23 cellular contexts compared by ENCODE assay signal in the genomic region with DNA sequence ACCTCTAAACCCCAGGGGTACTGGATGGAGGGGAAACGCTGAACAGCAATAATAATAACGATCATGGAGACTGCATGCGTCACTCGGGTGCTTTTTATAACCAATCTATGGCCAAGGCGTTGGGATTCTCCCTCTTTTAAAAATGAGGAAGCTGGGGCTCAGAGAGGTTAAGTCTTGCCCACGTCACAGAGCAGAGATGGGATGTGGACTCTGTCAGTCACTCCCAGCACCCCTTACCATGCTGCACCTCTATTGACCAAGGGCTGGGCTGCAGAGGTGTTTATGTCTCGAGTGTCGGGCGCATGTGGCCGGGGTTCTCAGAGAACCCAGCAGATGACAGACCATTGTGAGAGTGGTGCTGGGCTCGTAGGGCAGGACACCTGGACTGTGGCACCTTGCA.
A peak's percentile ranks its signal among the peaks of the same experiment; 100 is the strongest.
DNase-seq lines count a peak whose midpoint lies in the region; ATAC-seq, FAIRE-seq and TF ChIP-seq lines count a peak whose summit lies in the region.
"Had no signal": no experiment of that assay in that cellular context is flagged by ENCODE, and none has a peak within 500 bp of the region (broad histone marks: within the 10 kb centered on the region; RNA-seq: fewer than 3 reads in every experiment).

No MANE protein-coding gene starts in this region.

- H4K91ac ChIP-seq in H1 (replicated peaks; ENCODE audit: insufficient read length, low read length) (no peak overlapping the region), neuronal stem cell (ENCODE audit: low read depth, low read length, poor library complexity) (no peak overlapping the region)

- H3K9me3 ChIP-seq in H1 (ENCODE audit: insufficient read depth in 2 of 2, low read depth in 1 of 2, low read length in 1 of 2), result no peaks in the 10 kb centered on the region
- H3K9me3 ChIP-seq in neuronal stem cell (replicated peaks in 1 of 2; ENCODE audit: control insufficient read depth in 2 of 2, insufficient read depth in 1 of 2, low read depth in 1 of 2, low read length in 2 of 2), result no peaks in the 10 kb centered on the region
- H3K9me3 ChIP-seq: HAP-1 had no signal

- no peak overlapping the region for H3K56ac ChIP-seq in H1 (replicated peaks; ENCODE audit: insufficient read length, low read depth, low read length)

- H4K8ac ChIP-seq in H1 (ENCODE audit: extremely low read depth, insufficient read depth, low read length) (no peak overlapping the region), neuronal stem cell (ENCODE audit: low read depth, low read length) (no peak overlapping the region)

- H2AK5ac ChIP-seq in H1 (ENCODE audit: low read depth, low read length) (no peak overlapping the region), neuronal stem cell (ENCODE audit: low read depth, low read length) (peak overlapping the region; percentile 88)

- 0 out of 2 replicates have a peak overlapping the region, but pooled peaks have one; percentile 9 for H2BK5ac ChIP-seq in H1 (ENCODE audit: low read depth, low read length)
- peak overlapping the region; percentile 27 for H2BK5ac ChIP-seq in neuronal stem cell (ENCODE audit: low read length)

- H2BK120ac ChIP-seq in H1 (replicated peaks; ENCODE audit: low read depth, low read length), result no peak overlapping the region
- H2BK120ac ChIP-seq in neuronal stem cell (ENCODE audit: low read depth, low read length), result no peak overlapping the region

- H3K4me2 ChIP-seq in H1 (ENCODE audit: insufficient read depth in 1 of 2, low read depth in 2 of 2, low read length in 2 of 2) (no peak overlapping the region), neuronal stem cell (ENCODE audit: insufficient read depth, low read length, poor library complexity, severe bottlenecking) (no peak overlapping the region)

- CTCF ChIA-PET in H1 (lab: Charles Lee; ENCODE audit: partially characterized antibody), result interaction anchor here (0.7 to 2.7 kb wide), 7 partner anchors 10 to 175 kb away, joined by 3 to 14 read pairs (median 4); no protein-coding TSS in a partner anchor

- no peak for TF ChIP-seq EP300 in H1 (IDR thresholded peaks at IDR 0.05; ENCODE audit: borderline replicate concordance in 1 of 2, low read depth in 2 of 2, low read length in 2 of 2)

- H3K4me1 ChIP-seq in H1 (replicated peaks in 1 of 4; ENCODE audit: control insufficient read depth in 3 of 4, insufficient read depth in 4 of 4, low read length in 3 of 4), result peaks cover 4 to 20% (median 16%) of the 10 kb centered on the region in 4 experiments
- peaks cover 2 to 42% of the 10 kb centered on the region in 2 donors for H3K4me1 ChIP-seq in neuronal stem cell (ENCODE audit: control insufficient read depth in 2 of 2, insufficient read depth in 1 of 2, low read depth in 1 of 2, low read length in 2 of 2)
- H3K4me1 ChIP-seq: HAP-1 had no signal

- intact Hi-C loops in Right ventricle myocardium inferior (cut with DNase I) (no loop called here), cardiac septum (cut with DNase I) (no loop called here)

- no peaks in the 10 kb centered on the region for H3K79me1 ChIP-seq in H1 (ENCODE audit: low read depth, low read length)
- no peaks in the 10 kb centered on the region for H3K79me1 ChIP-seq in neuronal stem cell (ENCODE audit: low read depth, low read length)

- POLR2A ChIA-PET in H1 (lab: Charles Lee; ENCODE audit: partially characterized antibody), result no interaction called here

- no peak for TF ChIP-seq CTCF in H1 (IDR thresholded peaks at IDR 0.05; ENCODE audit: control extremely low read depth in 1 of 3, insufficient read depth in 1 of 3, low read depth in 1 of 3, low read length in 3 of 3)

- no peaks in the 10 kb centered on the region; a peak in 2 of 7 replicates for H3K27me3 ChIP-seq in H1 (replicated peaks in 1 of 4; ENCODE audit: control insufficient read depth in 3 of 4, extremely low read depth in 1 of 4, insufficient read depth in 3 of 4, low read length in 3 of 4)
- H3K27me3 ChIP-seq in neuronal stem cell (ENCODE audit: control insufficient read depth in 3 of 3, insufficient read depth in 3 of 3, low read depth in 1 of 3, low read length in 3 of 3), result peaks cover 0 to 16% (median 2%) of the 10 kb centered on the region in 3 experiments

- peak; percentile 27 for DNase-seq in Right ventricle myocardium inferior (ENCODE audit: missing footprints)
- no peak for DNase-seq in cardiac septum (ENCODE audit: low spot score)
- no peak for DNase-seq in H1 (ENCODE audit: low read depth in 1 of 2, low spot score in 2 of 2)
- DNase-seq in neuronal stem cell (ENCODE audit: low spot score), result no peak
- DNase-seq in NCI-H128 (lab: John Stamatoyannopoulos, UW; ENCODE audit: unreplicated experiment), result no peak
- DNase-seq in NCI-H524 (lab: John Stamatoyannopoulos, UW), result no peak
- DNase-seq: 8988T, GM23248, IMR-90, Karpas-422, NCI-H1092, NCI-H2029 treated with DMSO at 0.1 percent for 48 hours, NCI-H2171, NCI-H345, NCI-H524 treated with DMSO at 0.1 percent for 48 hours, NCI-H82, Right ventricle myocardium superior had no signal

- H3K4me3 ChIP-seq in H1 (ENCODE audit: extremely low read depth in 1 of 4, insufficient read depth in 2 of 4, low read depth in 3 of 4, low read length in 4 of 4), result no peak overlapping the region
- no peak overlapping the region for H3K4me3 ChIP-seq in neuronal stem cell (ENCODE audit: low read length in 2 of 2)
- H3K4me3 ChIP-seq: GM23248, HAP-1 had no signal

- ATAC-seq in Right ventricle myocardium inferior, result no peak
- no peak for ATAC-seq in HG03571 (IDR thresholded peaks at IDR 0.05; ENCODE audit: unreplicated experiment)

- H3K23me2 ChIP-seq in H1 (ENCODE audit: low read depth, low read length), result no peaks in the 10 kb centered on the region

- H3K4ac ChIP-seq in H1 (replicated peaks; ENCODE audit: insufficient read length, low read depth, low read length) (no peak overlapping the region), neuronal stem cell (ENCODE audit: low read length) (no peak overlapping the region)

- H3K79me2 ChIP-seq in H1 (ENCODE audit: control insufficient read depth in 1 of 2, insufficient read depth in 2 of 2, low read length in 2 of 2), result no peaks in the 10 kb centered on the region

- TF ChIP-seq POLR2A in H1 (IDR thresholded peaks at IDR 0.05; ENCODE audit: control extremely low read depth in 1 of 2, low read depth in 2 of 2, low read length in 2 of 2), result no peak

- no peaks in the 10 kb centered on the region for H4K20me1 ChIP-seq in H1 (replicated peaks in 1 of 2; ENCODE audit: control insufficient read depth in 1 of 2, insufficient read depth in 2 of 2, low read length in 2 of 2)

- no peak overlapping the region for H3K27ac ChIP-seq in H1 (ENCODE audit: low read depth, low read length)
- H3K27ac ChIP-seq in neuronal stem cell (replicated peaks; ENCODE audit: low read length), result no peak overlapping the region
- H3K27ac ChIP-seq: C4-2B, GM23248 had no signal

- H2BK15ac ChIP-seq in H1 (ENCODE audit: low read length), result no peak overlapping the region
- H2BK15ac ChIP-seq in neuronal stem cell (ENCODE audit: low read length), result peak overlapping the region; percentile 31

- H4K5ac ChIP-seq in H1 (ENCODE audit: insufficient read length, low read depth, low read length), result no peak overlapping the region

- H2BK12ac ChIP-seq in H1 (ENCODE audit: low read depth, low read length), result no peak overlapping the region
- peak overlapping the region; percentile 77 for H2BK12ac ChIP-seq in neuronal stem cell (ENCODE audit: low read length)

- H3K9ac ChIP-seq in H1 (replicated peaks in 1 of 4; ENCODE audit: extremely low read depth in 1 of 4, low read depth in 3 of 4, low read length in 3 of 4), result no peak overlapping the region
- peak overlapping the region; percentile 66 for H3K9ac ChIP-seq in neuronal stem cell (ENCODE audit: low read depth, low read length, poor library complexity)
- H3K9ac ChIP-seq: GM23248 had no signal

- H3K18ac ChIP-seq in H1 (ENCODE audit: extremely low read depth, low read length) (no peak overlapping the region), neuronal stem cell (ENCODE audit: low read length) (peak overlapping the region; percentile 80)

- no peak overlapping the region for H2BK20ac ChIP-seq in H1 (ENCODE audit: low read length)

- no peak for TF ChIP-seq RAD21 in H1 (IDR thresholded peaks at IDR 0.05 in 1 of 2, conservative IDR thresholded peaks at IDR 0.05 in 1 of 2; ENCODE audit: low read depth in 2 of 2, low read length in 2 of 2)

- FAIRE-seq in H1 (lab: Jason Lieb, UNC), result no peak
- FAIRE-seq: G401.6, GM18507, HTR-8/SVneo had no signal

- H2AFZ ChIP-seq in H1 (ENCODE audit: low read length) (no peak overlapping the region), neuronal stem cell (ENCODE audit: low read length) (no peak overlapping the region)
- H2AFZ ChIP-seq: GM23248 had no signal

- no peak overlapping the region for H3K23ac ChIP-seq in H1 (ENCODE audit: insufficient read length)
- H3K23ac ChIP-seq in neuronal stem cell (ENCODE audit: low read depth, low read length, poor library complexity), result no peak overlapping the region

- H3K14ac ChIP-seq in H1 (ENCODE audit: insufficient read length), result no peak overlapping the region
- H3K14ac ChIP-seq in neuronal stem cell (ENCODE audit: low read length), result no peak overlapping the region

- WGBS in H1 (ENCODE audit: extremely low coverage in 1 of 2, insufficient coverage in 1 of 2, insufficient read length in 1 of 2, insufficient replicate concordance in 2 of 2, low coverage in 1 of 2, low lambda C conversion rate in 2 of 2, missing lambda C conversion rate in 1 of 2), 2 experiments, result 88% methylated on average over 11 of the region's 11 CpGs; no CpG with 5 or more reads in 1 of the 2 experiments
- no CpG with 5 or more reads among the region's 11 CpGs for WGBS in neuronal stem cell (ENCODE audit: extremely low coverage in 2 of 2, insufficient read length in 2 of 2, insufficient replicate concordance in 1 of 2), 2 donors

- H3K36me3 ChIP-seq in H1 (ENCODE audit: control insufficient read depth in 2 of 4, insufficient read depth in 4 of 4, low read length in 3 of 4), result no peaks in the 10 kb centered on the region
- no peaks in the 10 kb centered on the region for H3K36me3 ChIP-seq in neuronal stem cell (replicated peaks in 1 of 2; ENCODE audit: control insufficient read depth in 2 of 2, insufficient read depth in 2 of 2, low read length in 2 of 2)
- H3K36me3 ChIP-seq: HAP-1 had no signal

TF ChIP-seq in H1, 55 proteins besides CTCF, POLR2A, EP300 and RAD21 (continues in another document):
- TF ChIP-seq SUZ12 (IDR thresholded peaks at IDR 0.05; ENCODE audit: low read length) (no peak), PHF8 (conservative IDR thresholded peaks at IDR 0.05; ENCODE audit: low read depth, low read length) (no peak), CBX5 (IDR thresholded peaks at IDR 0.05; ENCODE audit: low read depth, low read length) (no peak), SIRT6 (IDR thresholded peaks at IDR 0.05; ENCODE audit: low read length) (no peak)
